Comparison of ENCODE assay signal across 28 cellular contexts in the genomic region with DNA sequence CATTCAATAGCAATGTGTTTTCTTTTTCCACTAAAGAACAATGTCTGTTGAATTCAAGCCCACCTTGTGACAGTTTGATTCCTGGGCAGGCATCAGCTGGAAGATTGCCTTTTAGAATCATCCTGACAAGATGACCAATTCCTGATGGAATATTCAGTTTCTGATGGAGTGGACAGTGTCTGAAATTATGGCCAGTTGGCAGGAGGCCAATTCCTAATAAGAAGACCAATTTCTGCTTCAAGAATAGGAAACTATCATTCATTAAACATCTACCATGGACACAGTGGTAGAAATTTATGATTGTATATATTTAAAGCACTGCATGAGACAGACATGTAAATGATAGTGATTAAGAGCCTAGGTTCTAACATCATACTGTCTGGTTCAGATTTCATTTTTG.
"Had no signal": no experiment of that assay in that cellular context is flagged by ENCODE, and none has a peak within 500 bp of the region (broad histone marks: within the 10 kb centered on the region; RNA-seq: fewer than 3 reads in every experiment).

No MANE protein-coding gene starts in this region.

- H3K4me2 ChIP-seq: hepatocyte had no signal

- DNase-seq: activated CD4-positive, alpha-beta memory T cell treated with anti-CD3 and anti-CD28 coated beads, Interleukin-2, amount 10 ng/mL, durations not matched to agents 7 days and 5 days; activated CD4-positive, alpha-beta T cell treated with anti-CD3 and anti-CD28 coated beads for 36 hours; activated CD4-positive, alpha-beta T cell treated with anti-CD3 and anti-CD28 coated beads, Interleukin-2, amount 10 ng/mL, durations not matched to agents 24 days and 14 days; activated CD4-positive, CD25-positive, alpha-beta regulatory T cell; activated CD4-positive, CD25-positive, alpha-beta regulatory T cell treated with anti-CD3 and anti-CD28 coated beads, Interleukin-2, amount 50 U/mL, for 72 hours; activated CD8-positive, alpha-beta memory T cell treated with anti-CD3 and anti-CD28 coated beads, Interleukin-2, amount 50 U/mL, for 48 hours; activated gamma-delta T cell; activated naive CD4-positive, alpha-beta T cell; activated naive CD4-positive, alpha-beta T cell treated with anti-CD3 and anti-CD28 coated beads, Interleukin-2, amount 10 ng/mL, durations not matched to agents 7 days and 5 days; activated naive CD8-positive, alpha-beta T cell treated with anti-CD3 and anti-CD28 coated beads, Interleukin-2, amount 10 ng/mL, durations not matched to agents 7 days and 5 days; activated T-cell treated with anti-CD3 and anti-CD28 coated beads for 4 hours; activated T-cell treated with anti-CD3 and anti-CD28 coated beads, Interleukin-2, amount 50 U/mL, for 24 hours; activated T-cell treated with anti-CD3 and anti-CD28 coated beads, Interleukin-2, amount 50 U/mL, for 72 hours; central memory CD4-positive, alpha-beta T cell; cerebellar nuclear complex; colonic mucosa; effector CD8-positive, alpha-beta T cell; esophagus squamous epithelium; foreskin melanocyte; heart right ventricle; T1000; WERI-Rb-1 had no signal

- H2AFZ ChIP-seq: hepatocyte had no signal

- H3K9me3 ChIP-seq: ascending aorta, breast epithelium, colonic mucosa, esophagus squamous epithelium, gastroesophageal sphincter had no signal

- H3K27ac ChIP-seq: ascending aorta, breast epithelium, cardiac muscle cell, colonic mucosa, epithelial cell of prostate, esophagus squamous epithelium, gastroesophageal sphincter, heart right ventricle, hepatocyte, WERI-Rb-1 had no signal

- H3K79me2 ChIP-seq: hepatocyte had no signal

- H3K27me3 ChIP-seq: ascending aorta, breast epithelium, cardiac muscle cell, colonic mucosa, esophagus squamous epithelium, gastroesophageal sphincter, hepatocyte had no signal

- H3K4me1 ChIP-seq: ascending aorta, breast epithelium, colonic mucosa, esophagus squamous epithelium, heart right ventricle had no signal

- H3K4me3 ChIP-seq: ascending aorta, breast epithelium, cardiac muscle cell, colonic mucosa, esophagus squamous epithelium, gastroesophageal sphincter, heart right ventricle, hepatocyte had no signal

- H3K36me3 ChIP-seq: ascending aorta, breast epithelium, cardiac muscle cell, colonic mucosa, esophagus squamous epithelium, gastroesophageal sphincter, heart right ventricle, WERI-Rb-1 had no signal
